ENCODE assay signal across 24 cellular contexts in the genomic region with DNA sequence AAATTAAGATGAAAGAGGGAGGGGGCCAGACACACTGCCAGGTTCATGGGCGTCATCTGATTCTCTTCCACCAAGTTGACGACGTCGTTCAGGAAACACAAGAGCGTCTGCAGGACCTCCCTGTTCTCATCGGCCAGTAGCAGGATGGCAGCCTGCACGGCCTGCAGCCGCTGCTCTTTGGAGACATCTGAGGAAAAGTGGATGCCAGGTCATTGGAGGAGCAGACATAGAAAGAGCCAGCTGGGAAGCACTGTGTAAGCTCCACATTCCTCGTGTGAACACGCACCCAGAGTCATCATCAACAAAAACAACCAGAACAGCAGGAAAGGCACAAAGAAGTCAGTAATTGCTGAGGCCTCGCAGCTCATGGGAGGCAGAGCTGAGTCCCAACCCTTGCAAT.
DNase-seq lines count a peak whose midpoint lies in the region; ATAC-seq and TF ChIP-seq lines count a peak whose summit lies in the region.
"Had no signal": no experiment of that assay in that cellular context is flagged by ENCODE, and none has a peak within 500 bp of the region (broad histone marks: within the 10 kb centered on the region; RNA-seq: fewer than 3 reads in every experiment).

No MANE protein-coding gene starts in this region.

- DNase-seq in Right ventricle myocardium superior: peak; percentile 47
- no peak for DNase-seq in cardiac septum (ENCODE audit: low spot score)
- peak; percentile 47 for DNase-seq in fibroblast of gingiva (ENCODE audit: low read depth)
- no peak for DNase-seq in uterus
- no peak for DNase-seq in NCI-H345 (lab: John Stamatoyannopoulos, UW)
- DNase-seq: activated CD4-positive, alpha-beta memory T cell treated with anti-CD3 and anti-CD28 coated beads for 36 hours; activated naive CD8-positive, alpha-beta T cell treated with anti-CD3 and anti-CD28 coated beads, Interleukin-2, amount 10 ng/mL, durations not matched to agents 7 days and 5 days; CD4-positive, CD25-positive, alpha-beta regulatory T cell; central memory CD4-positive, alpha-beta T cell; DND-41; effector memory CD8-positive, alpha-beta T cell; foreskin melanocyte; MG63; naive thymus-derived CD4-positive, alpha-beta T cell; NCI-H187; NCI-H510A; SHP77; stimulated activated CD4-positive, alpha-beta T cell treated with anti-CD3 and anti-CD28 coated beads, Interleukin-12 subunit alpha, Interleukin-12 subunit beta, amount 100 ng/mL, for 4 hours; T-helper 1 cell had no signal

- no peaks in the 10 kb centered on the region for H3K9me3 ChIP-seq in uterus
- H3K9me3 ChIP-seq: A549, MG63 had no signal

- no peak for TF ChIP-seq POLR2A in uterus (IDR thresholded peaks at IDR 0.05)

- H3K27me3 ChIP-seq in uterus: no peaks in the 10 kb centered on the region
- H3K27me3 ChIP-seq: MG63 had no signal

- no peak overlapping the region for H3K4me3 Mint-ChIP-seq in nephron
- H3K4me3 Mint-ChIP-seq: activated CD4-positive, alpha-beta memory T cell treated with anti-CD3 and anti-CD28 coated beads for 36 hours; activated naive CD8-positive, alpha-beta T cell treated with anti-CD3 and anti-CD28 coated beads, Interleukin-2, amount 10 ng/mL, durations not matched to agents 7 days and 5 days; CD4-positive, CD25-positive, alpha-beta regulatory T cell; effector memory CD8-positive, alpha-beta T cell; naive thymus-derived CD4-positive, alpha-beta T cell had no signal

- H3K27me3 Mint-ChIP-seq in nephron (ENCODE audit: low read depth): no peaks in the 10 kb centered on the region

- peaks cover 65% of the 10 kb centered on the region for H3K36me3 Mint-ChIP-seq in nephron (ENCODE audit: low read depth)
- H3K36me3 Mint-ChIP-seq: activated CD4-positive, alpha-beta memory T cell treated with anti-CD3 and anti-CD28 coated beads for 36 hours; activated naive CD8-positive, alpha-beta T cell treated with anti-CD3 and anti-CD28 coated beads, Interleukin-2, amount 10 ng/mL, durations not matched to agents 7 days and 5 days; CD4-positive, CD25-positive, alpha-beta regulatory T cell; naive thymus-derived CD4-positive, alpha-beta T cell had no signal

- no peak for TF ChIP-seq CTCF in nephron (IDR thresholded peaks at IDR 0.05; ENCODE audit: unreplicated experiment in 3 of 3)
- TF ChIP-seq CTCF in uterus (IDR thresholded peaks at IDR 0.05): no peak

- H3K4me1 ChIP-seq in uterus: peaks cover 0 to 5% of the 10 kb centered on the region in 2 donors

- H3K27ac ChIP-seq in uterus: peak overlapping the region; percentile 68 to 82
- H3K27ac ChIP-seq: A549 had no signal

- H3K9me3 Mint-ChIP-seq in nephron: no peaks in the 10 kb centered on the region
- H3K9me3 Mint-ChIP-seq: activated CD4-positive, alpha-beta memory T cell treated with anti-CD3 and anti-CD28 coated beads for 36 hours; activated naive CD8-positive, alpha-beta T cell treated with anti-CD3 and anti-CD28 coated beads, Interleukin-2, amount 10 ng/mL, durations not matched to agents 7 days and 5 days; effector memory CD8-positive, alpha-beta T cell had no signal

- H3K27ac Mint-ChIP-seq in nephron: peak overlapping the region; percentile 89 to 95 (median 90)
- H3K27ac Mint-ChIP-seq: activated CD4-positive, alpha-beta memory T cell treated with anti-CD3 and anti-CD28 coated beads for 36 hours; activated naive CD8-positive, alpha-beta T cell treated with anti-CD3 and anti-CD28 coated beads, Interleukin-2, amount 10 ng/mL, durations not matched to agents 7 days and 5 days; CD4-positive, CD25-positive, alpha-beta regulatory T cell; effector memory CD8-positive, alpha-beta T cell; naive thymus-derived CD4-positive, alpha-beta T cell had no signal

- ATAC-seq in Right ventricle myocardium superior (ENCODE audit: poor library complexity) (peak; percentile 23), GM19395 (IDR thresholded peaks at IDR 0.05; ENCODE audit: unreplicated experiment) (no peak), HG02938 (IDR thresholded peaks at IDR 0.05; ENCODE audit: unreplicated experiment) (no peak)
- ATAC-seq: A549; effector memory CD8-positive, alpha-beta T cell; naive thymus-derived CD4-positive, alpha-beta T cell had no signal

- intact Hi-C loops in Right ventricle myocardium superior (cut with DNase I): no loop called here
- intact Hi-C loops in cardiac septum (cut with DNase I): no loop called here
- intact Hi-C loops in uterus (cut with DNase I; ENCODE audit: low total_unique reads): no loop called here

- no peak overlapping the region for H3K4me3 ChIP-seq in uterus
- H3K4me3 ChIP-seq: A549, lung, MG63 had no signal

- peaks cover 50% of the 10 kb centered on the region for H3K4me1 Mint-ChIP-seq in nephron
- H3K4me1 Mint-ChIP-seq: activated naive CD8-positive, alpha-beta T cell treated with anti-CD3 and anti-CD28 coated beads, Interleukin-2, amount 10 ng/mL, durations not matched to agents 7 days and 5 days had no signal

- H3K36me3 ChIP-seq in uterus: no peaks in the 10 kb centered on the region

Comparison
In these comparisons a context has a peak if more than half of its experiments do, and no peak if none do; other contexts are left out.
1. DNase-seq: peak in Right ventricle myocardium superior (single experiment) and fibroblast of gingiva (single experiment); none in cardiac septum (single experiment), uterus (0 of 2) and NCI-H345 (single experiment).